ENCODE assay signal across 21 cellular contexts in the genomic region with DNA sequence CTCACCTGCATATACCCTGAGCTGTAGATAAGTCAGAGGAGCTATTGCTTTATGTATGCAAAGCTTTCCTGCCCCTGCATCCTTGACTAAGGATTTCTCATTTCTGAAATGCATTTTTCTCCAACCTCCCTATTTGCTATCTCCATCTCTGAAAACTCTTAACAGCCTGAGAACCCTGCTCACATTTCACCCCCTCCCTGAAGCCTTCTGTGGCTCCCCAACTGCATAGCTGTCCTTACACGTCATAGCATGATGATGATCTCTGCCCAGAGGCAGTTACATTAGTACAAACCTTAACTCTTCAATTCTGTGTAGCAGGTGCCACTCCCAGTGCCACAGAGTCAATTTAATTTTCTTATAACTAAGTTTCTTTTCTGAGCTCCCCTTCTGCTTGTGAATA.
DNase-seq lines count a peak whose midpoint lies in the region; ATAC-seq and TF ChIP-seq lines count a peak whose summit lies in the region.
"Had no signal": no experiment of that assay in that cellular context is flagged by ENCODE, and none has a peak within 500 bp of the region (broad histone marks: within the 10 kb centered on the region; RNA-seq: fewer than 3 reads in every experiment).

No MANE protein-coding gene starts in this region.

- H3K4me1 ChIP-seq in HUES64 (ENCODE audit: insufficient read depth, low read length) = peaks cover 24% of the 10 kb centered on the region
- H3K4me1 ChIP-seq in mesodermal cell (ENCODE audit: control insufficient read depth, insufficient read depth, low read length, poor library complexity, severe bottlenecking) = peaks cover 19% of the 10 kb centered on the region
- no peaks in the 10 kb centered on the region for H3K4me1 ChIP-seq in uterus
- H3K4me1 ChIP-seq: psoas muscle had no signal

- no peak overlapping the region for H3K27ac Mint-ChIP-seq in activated CD8-positive, alpha-beta T cell treated with anti-CD3 and anti-CD28 coated beads for 36 hours
- peak overlapping the region in 1 of 2 donors; percentile 28 for H3K27ac Mint-ChIP-seq in stimulated activated naive CD8-positive, alpha-beta T cell treated with anti-CD3 and anti-CD28 coated beads, Interleukin-15, amount 100 ng/mL, for 72 hours
- H3K27ac Mint-ChIP-seq: CD4-positive, alpha-beta memory T cell; naive thymus-derived CD4-positive, alpha-beta T cell had no signal

- H3K27ac ChIP-seq in HUES64 (ENCODE audit: low read depth, low read length) (peak overlapping the region; percentile 11; the same call in 1 of the 2 replicates), mesodermal cell (ENCODE audit: low read depth, low read length, severe bottlenecking) (peak overlapping the region; percentile 78), uterus (no peak overlapping the region)
- H3K27ac ChIP-seq: esophagus muscularis mucosa, psoas muscle had no signal

- no peak overlapping the region for H3K9ac ChIP-seq in HUES64 (ENCODE audit: low read depth, low read length)

- H3K4me3 ChIP-seq in HUES64 (ENCODE audit: low read length) (no peak overlapping the region), astrocyte of the spinal cord (ENCODE audit: low read depth, low read length) (no peak overlapping the region), mesodermal cell (ENCODE audit: extremely low read depth, insufficient read depth, low read length, poor library complexity, severe bottlenecking) (no peak overlapping the region), uterus (no peak overlapping the region)
- H3K4me3 ChIP-seq: esophagus muscularis mucosa, psoas muscle had no signal

- H3K4me1 Mint-ChIP-seq in activated CD8-positive, alpha-beta T cell treated with anti-CD3 and anti-CD28 coated beads for 36 hours (ENCODE audit: low read depth) = peaks cover 14% of the 10 kb centered on the region
- peaks cover 16% of the 10 kb centered on the region for H3K4me1 Mint-ChIP-seq in stimulated activated naive CD8-positive, alpha-beta T cell treated with anti-CD3 and anti-CD28 coated beads, Interleukin-15, amount 100 ng/mL, for 72 hours

- in situ Hi-C loops in astrocyte of the spinal cord (cut with HindIII; ENCODE audit: low sequenced_read_pairs) = no loop called here

- H3K9me3 ChIP-seq in HUES64 (ENCODE audit: insufficient read depth, low read depth, low read length) (peaks cover 7% of the 10 kb centered on the region), mesodermal cell (ENCODE audit: control insufficient read depth, low read length) (peaks cover 9% of the 10 kb centered on the region), uterus (no peaks in the 10 kb centered on the region)
- H3K9me3 ChIP-seq: psoas muscle had no signal

- no peak for ATAC-seq in activated CD8-positive, alpha-beta T cell treated with anti-CD3 and anti-CD28 coated beads for 36 hours
- no peak for ATAC-seq in stimulated activated naive CD8-positive, alpha-beta T cell treated with anti-CD3 and anti-CD28 coated beads, Interleukin-15, amount 100 ng/mL, for 72 hours
- ATAC-seq: activated T-cell treated with anti-CD3 and anti-CD28 coated beads, Interleukin-2, amount 50 U/mL, for 4 hours; left colon; naive thymus-derived CD4-positive, alpha-beta T cell; psoas muscle had no signal

- POLR2A ChIA-PET in activated CD8-positive, alpha-beta T cell treated with anti-CD3 and anti-CD28 coated beads for 36 hours (lab: Charles Lee) = no interaction called here

- peaks cover 6% of the 10 kb centered on the region for H3K27me3 Mint-ChIP-seq in activated CD8-positive, alpha-beta T cell treated with anti-CD3 and anti-CD28 coated beads for 36 hours
- peaks cover 5% of the 10 kb centered on the region for H3K27me3 Mint-ChIP-seq in stimulated activated naive CD8-positive, alpha-beta T cell treated with anti-CD3 and anti-CD28 coated beads, Interleukin-15, amount 100 ng/mL, for 72 hours

- no peaks in the 10 kb centered on the region for H3K27me3 ChIP-seq in HUES64 (ENCODE audit: insufficient read depth, low read length)
- no peaks in the 10 kb centered on the region for H3K27me3 ChIP-seq in uterus
- H3K27me3 ChIP-seq: esophagus muscularis mucosa had no signal

- intact Hi-C loops in activated CD8-positive, alpha-beta T cell treated with anti-CD3 and anti-CD28 coated beads for 36 hours (cut with micrococcal nuclease) = no loop called here
- intact Hi-C loops in uterus (cut with DNase I; ENCODE audit: low total_unique reads) = no loop called here

- no peak for TF ChIP-seq POLR2A in uterus (IDR thresholded peaks at IDR 0.05)

- DNase-seq in ELR (ENCODE audit: low read depth) = peak; percentile 94
- DNase-seq in astrocyte of the spinal cord (ENCODE audit: low read depth, low spot score) = peak; percentile 71
- no peak for DNase-seq in activated CD8-positive, alpha-beta T cell treated with anti-CD3 and anti-CD28 coated beads for 36 hours
- DNase-seq in stimulated activated naive CD8-positive, alpha-beta T cell treated with anti-CD3 and anti-CD28 coated beads, Interleukin-15, amount 100 ng/mL, for 72 hours = no peak
- no peak for DNase-seq in uterus
- DNase-seq in retina = no peak
- DNase-seq: activated T-cell treated with anti-CD3 and anti-CD28 coated beads, Interleukin-2, amount 50 U/mL, for 4 hours; aorta; CD4-positive, alpha-beta memory T cell; cortex of kidney; left colon; MM.1S; naive thymus-derived CD4-positive, alpha-beta T cell; NCI-H2081 treated with DMSO at 0.1 percent for 48 hours; NCI-H774; psoas muscle; RPMI8226; T-helper 2 cell had no signal

- H3K4me3 Mint-ChIP-seq in activated CD8-positive, alpha-beta T cell treated with anti-CD3 and anti-CD28 coated beads for 36 hours = no peak overlapping the region
- H3K4me3 Mint-ChIP-seq in stimulated activated naive CD8-positive, alpha-beta T cell treated with anti-CD3 and anti-CD28 coated beads, Interleukin-15, amount 100 ng/mL, for 72 hours = no peak overlapping the region
- H3K4me3 Mint-ChIP-seq: activated T-cell treated with anti-CD3 and anti-CD28 coated beads, Interleukin-2, amount 50 U/mL, for 4 hours; CD4-positive, alpha-beta memory T cell; naive thymus-derived CD4-positive, alpha-beta T cell had no signal

- peaks cover 9% of the 10 kb centered on the region for H3K9me3 Mint-ChIP-seq in activated CD8-positive, alpha-beta T cell treated with anti-CD3 and anti-CD28 coated beads for 36 hours
- H3K9me3 Mint-ChIP-seq in stimulated activated naive CD8-positive, alpha-beta T cell treated with anti-CD3 and anti-CD28 coated beads, Interleukin-15, amount 100 ng/mL, for 72 hours = peaks cover 10% of the 10 kb centered on the region in 2 donors

- H3K36me3 Mint-ChIP-seq in activated CD8-positive, alpha-beta T cell treated with anti-CD3 and anti-CD28 coated beads for 36 hours (ENCODE audit: low read depth) = no peaks in the 10 kb centered on the region

- H3K36me3 ChIP-seq in HUES64 (ENCODE audit: insufficient read depth, low read length) (peaks cover 6% of the 10 kb centered on the region; the same call in 1 of the 2 replicates), mesodermal cell (ENCODE audit: control insufficient read depth, insufficient read depth, low read length) (peaks cover 6% of the 10 kb centered on the region), uterus (no peaks in the 10 kb centered on the region)
- H3K36me3 ChIP-seq: esophagus muscularis mucosa had no signal

- WGBS in HUES64 = 58% methylated on average over 1 of the region's 1 CpG
- 64 to 69% methylated on average over 1 of the region's 1 CpG for WGBS in mesodermal cell (ENCODE audit: insufficient coverage in 2 of 2), 2 experiments

- TF ChIP-seq CTCF in astrocyte of the spinal cord (IDR thresholded peaks at IDR 0.05; ENCODE audit: low read depth, low read length) (no peak), uterus (IDR thresholded peaks at IDR 0.05) (no peak)
- TF ChIP-seq CTCF in activated CD8-positive, alpha-beta T cell treated with anti-CD3 and anti-CD28 coated beads for 36 hours (IDR thresholded peaks at IDR 0.05) = no peak

- CTCF ChIA-PET in activated CD8-positive, alpha-beta T cell treated with anti-CD3 and anti-CD28 coated beads for 36 hours (lab: Charles Lee) = interaction anchor here (0.7 kb wide), 1 partner anchor 75 kb away, joined by 3 read pairs; no protein-coding TSS in a partner anchor

Comparison
In these comparisons a context has a peak if more than half of its experiments do, and no peak if none do; other contexts are left out.
1. DNase-seq: peak in ELR (single experiment) and astrocyte of the spinal cord (single experiment); none in activated CD8-positive, alpha-beta T cell treated with anti-CD3 and anti-CD28 coated beads for 36 hours (single experiment), stimulated activated naive CD8-positive, alpha-beta T cell treated with anti-CD3 and anti-CD28 coated beads, Interleukin-15, amount 100 ng/mL, for 72 hours (0 of 2), uterus (0 of 2) and retina (single experiment).
2. H3K27ac ChIP-seq: peak in HUES64 (single experiment) and mesodermal cell (single experiment); none in uterus (0 of 2).